1 cellular context compared by ENCODE assay signal in genomic region chr1:231603598-231604275, GRCh38.
TF ChIP-seq lines count a peak whose summit lies in the region.

No MANE protein-coding gene starts in this region.

TF ChIP-seq in HEK293, 187 proteins besides CTCF, POLR2A, EP300 and RAD21 (continued from another document and continues in another):
- no peak for TF ChIP-seq ZBTB49 (tag by site-specific recombination; IDR thresholded peaks at IDR 0.05; ENCODE audit: low read depth)
- TF ChIP-seq ZNF146 (tag by site-specific recombination; IDR thresholded peaks at IDR 0.05) = no peak
- TF ChIP-seq ZNF626 (tag by site-specific recombination; IDR thresholded peaks at IDR 0.05) = no peak
- TF ChIP-seq ZNF354C (tag by site-specific recombination; IDR thresholded peaks at IDR 0.05; ENCODE audit: borderline replicate concordance, low read depth) = no peak
- peak; percentile 64; the same call in 1 of the 2 replicates for TF ChIP-seq ZXDB (tag by site-specific recombination; IDR thresholded peaks at IDR 0.05)
- peak; percentile 49; the same call in 1 of the 2 replicates for TF ChIP-seq ZNF501 (tag by site-specific recombination; IDR thresholded peaks at IDR 0.05)
- no peak for TF ChIP-seq SP3 (tag by site-specific recombination; IDR thresholded peaks at IDR 0.05)
- 0 out of 2 replicates have a peak, but pooled peaks have one; percentile 26 for TF ChIP-seq ZNF184 (tag by site-specific recombination; IDR thresholded peaks at IDR 0.05)
- no peak for TF ChIP-seq ZBTB10 (tag by site-specific recombination; IDR thresholded peaks at IDR 0.05)
- no peak for TF ChIP-seq ZNF530 (tag by site-specific recombination; IDR thresholded peaks at IDR 0.05; ENCODE audit: low read depth)
- no peak for TF ChIP-seq ZNF747 (tag by site-specific recombination; IDR thresholded peaks at IDR 0.05)
- TF ChIP-seq ZNF514 (tag by site-specific recombination; IDR thresholded peaks at IDR 0.05) = no peak
- TF ChIP-seq ZNF239 (tag by site-specific recombination; IDR thresholded peaks at IDR 0.05) = no peak
- no peak for TF ChIP-seq ZBTB11 (tag by site-specific recombination; conservative IDR thresholded peaks at IDR 0.05; ENCODE audit: low read depth)
- no peak for TF ChIP-seq ZFHX2 (tag by site-specific recombination; conservative IDR thresholded peaks at IDR 0.05)
- no peak for TF ChIP-seq ZNF221 (tag by site-specific recombination; IDR thresholded peaks at IDR 0.05; ENCODE audit: borderline replicate concordance)
- TF ChIP-seq ZNF138 (tag by site-specific recombination; IDR thresholded peaks at IDR 0.05; ENCODE audit: borderline replicate concordance) = no peak
- no peak for TF ChIP-seq ZNF202 (tag by site-specific recombination; IDR thresholded peaks at IDR 0.05; ENCODE audit: borderline replicate concordance)
- TF ChIP-seq ZSCAN23 (tag by site-specific recombination; IDR thresholded peaks at IDR 0.05) = no peak
- no peak for TF ChIP-seq ZNF670 (tag by site-specific recombination; IDR thresholded peaks at IDR 0.05; ENCODE audit: low read depth)
- no peak for TF ChIP-seq BCL6B (tag by site-specific recombination; IDR thresholded peaks at IDR 0.05)
- TF ChIP-seq ZNF391 (tag by site-specific recombination; IDR thresholded peaks at IDR 0.05; ENCODE audit: borderline replicate concordance, low read depth) = no peak
- no peak for TF ChIP-seq ZNF555 (tag by site-specific recombination; conservative IDR thresholded peaks at IDR 0.05)
- TF ChIP-seq KLF16 (tag by site-specific recombination; IDR thresholded peaks at IDR 0.05) = no peak
- TF ChIP-seq ZNF660 (tag by site-specific recombination; IDR thresholded peaks at IDR 0.05) = peak; percentile 95
- TF ChIP-seq ZNF449 (tag by site-specific recombination; IDR thresholded peaks at IDR 0.05) = no peak; the same call in 1 of the 2 replicates
- TF ChIP-seq ZNF132 (tag by site-specific recombination; IDR thresholded peaks at IDR 0.05; ENCODE audit: borderline replicate concordance) = no peak
- no peak for TF ChIP-seq REST (tag by site-specific recombination; IDR thresholded peaks at IDR 0.05)
- peak; percentile 75 for TF ChIP-seq PRDM10 (tag by site-specific recombination; IDR thresholded peaks at IDR 0.05)
- no peak for TF ChIP-seq ZNF768 (tag by site-specific recombination; IDR thresholded peaks at IDR 0.05)
- no peak for TF ChIP-seq ZNF280C (tag by site-specific recombination; IDR thresholded peaks at IDR 0.05)
- TF ChIP-seq ZNF394 (tag by site-specific recombination; IDR thresholded peaks at IDR 0.05; ENCODE audit: borderline replicate concordance) = no peak
- TF ChIP-seq SP7 (tag by site-specific recombination; IDR thresholded peaks at IDR 0.05) = peak; percentile 51
- TF ChIP-seq ZNF692 (tag by site-specific recombination; IDR thresholded peaks at IDR 0.05) = no peak; the same call in 1 of the 2 replicates
